ENCODE assay signal across 1 cellular context in genomic region chr9:89340332-89340731, GRCh38.
TF ChIP-seq lines count a peak whose summit lies in the region.

No MANE protein-coding gene starts in this region.

TF ChIP-seq in K562, 482 proteins besides CTCF, POLR2A, EP300 and RAD21 (continued from another document):
- TF ChIP-seq PRDM10 (IDR thresholded peaks at IDR 0.05; ENCODE audit: partially characterized antibody) (peak; percentile 21), POLR3G (IDR thresholded peaks at IDR 0.05; ENCODE audit: extremely low read depth, insufficient read length, insufficient replicate concordance) (no peak), FOXJ2 (tag; IDR thresholded peaks at IDR 0.05) (no peak), ZNF586 (CRISPR knock-in tag; conservative IDR thresholded peaks at IDR 0.05) (no peak), KLF13 (tag; IDR thresholded peaks at IDR 0.05; ENCODE audit: borderline replicate concordance, low read depth) (no peak)
TF ChIP-seq in K562: peak in this region for 1.
